ENCODE assay signal across 22 cellular contexts in genomic region chr17:32297860-32298259, GRCh38. TPM values are rescaled to one million over a fixed set of nuclear protein-coding genes. Genes with fewer than 3 reads are reported as not detected.
"Had no signal": no experiment of that assay in that cellular context is flagged by ENCODE, and none has a peak within 500 bp of the region (broad histone marks: within the 10 kb centered on the region; RNA-seq: fewer than 3 reads in every experiment).

No MANE protein-coding gene starts in this region.

- H3K9me3 ChIP-seq: body of pancreas had no signal

- DNase-seq: activated CD4-positive, CD25-positive, alpha-beta regulatory T cell; activated CD8-positive, alpha-beta T cell treated with anti-CD3 and anti-CD28 coated beads, Interleukin-2, amount 10 ng/mL, durations not matched to agents 7 days and 5 days; activated effector memory CD4-positive, alpha-beta T cell treated with Interleukin-2 at 50 U/mL for 16 hours; activated naive CD4-positive, alpha-beta T cell; activated T-cell treated with anti-CD3 and anti-CD28 coated beads, Interleukin-2, amount 50 U/mL, for 24 hours; aorta; body of pancreas; central memory CD4-positive, alpha-beta T cell; NCI-H1092; NCI-H1417; NCI-H1930; NCI-H2107; NCI-H510A treated with DMSO at 0.1 percent for 48 hours; NCI-H748 treated with DMSO at 0.1 percent for 48 hours; SIG-M5; T-helper 17 cell; T-helper 9 cell had no signal

- H3K27ac Mint-ChIP-seq: activated CD8-positive, alpha-beta T cell treated with anti-CD3 and anti-CD28 coated beads, Interleukin-2, amount 10 ng/mL, durations not matched to agents 7 days and 5 days; activated naive CD4-positive, alpha-beta T cell treated with anti-CD3 and anti-CD28 coated beads, Interleukin-2, amount 50 U/mL, for 24 hours; activated T-cell treated with anti-CD3 and anti-CD28 coated beads, Interleukin-2, amount 50 U/mL, for 24 hours; activated T-helper 1 cell treated with anti-CD3 and anti-CD28 coated beads, Interleukin-12 subunit alpha, Interleukin-12 subunit beta, Interleukin-2, Interleukin-4 antibody, amounts not matched to agents 30 ng/mL and 10 ng/mL and 1 ng/mL, durations not matched to agents 14 hours and 24 hours and 36 hours; T-helper 17 cell had no signal

- H3K9me3 Mint-ChIP-seq: activated naive CD4-positive, alpha-beta T cell treated with anti-CD3 and anti-CD28 coated beads, Interleukin-2, amount 50 U/mL, for 24 hours; activated T-cell treated with anti-CD3 and anti-CD28 coated beads, Interleukin-2, amount 50 U/mL, for 24 hours; activated T-helper 1 cell treated with anti-CD3 and anti-CD28 coated beads, Interleukin-12 subunit alpha, Interleukin-12 subunit beta, Interleukin-2, Interleukin-4 antibody, amounts not matched to agents 30 ng/mL and 10 ng/mL and 1 ng/mL, durations not matched to agents 14 hours and 24 hours and 36 hours had no signal

- H3K27ac ChIP-seq: body of pancreas, coronary artery had no signal

- H3K4me3 Mint-ChIP-seq: activated CD8-positive, alpha-beta T cell treated with anti-CD3 and anti-CD28 coated beads, Interleukin-2, amount 10 ng/mL, durations not matched to agents 7 days and 5 days; activated naive CD4-positive, alpha-beta T cell treated with anti-CD3 and anti-CD28 coated beads, Interleukin-2, amount 50 U/mL, for 24 hours; activated T-cell treated with anti-CD3 and anti-CD28 coated beads, Interleukin-2, amount 50 U/mL, for 24 hours; activated T-helper 1 cell treated with anti-CD3 and anti-CD28 coated beads, Interleukin-12 subunit alpha, Interleukin-12 subunit beta, Interleukin-2, Interleukin-4 antibody, amounts not matched to agents 30 ng/mL and 10 ng/mL and 1 ng/mL, durations not matched to agents 14 hours and 24 hours and 36 hours; T-helper 17 cell had no signal

- FAIRE-seq: bronchial epithelial cell had no signal

- ATAC-seq: activated CD8-positive, alpha-beta T cell treated with anti-CD3 and anti-CD28 coated beads, Interleukin-2, amount 10 ng/mL, durations not matched to agents 7 days and 5 days; body of pancreas; T-helper 17 cell had no signal

- H3K27me3 Mint-ChIP-seq: activated naive CD4-positive, alpha-beta T cell treated with anti-CD3 and anti-CD28 coated beads, Interleukin-2, amount 50 U/mL, for 24 hours; activated T-cell treated with anti-CD3 and anti-CD28 coated beads, Interleukin-2, amount 50 U/mL, for 24 hours; T-helper 17 cell had no signal

- H3K27me3 ChIP-seq: body of pancreas had no signal

- H3K36me3 Mint-ChIP-seq: activated naive CD4-positive, alpha-beta T cell treated with anti-CD3 and anti-CD28 coated beads, Interleukin-2, amount 50 U/mL, for 24 hours had no signal

- H3K4me3 ChIP-seq: body of pancreas, coronary artery had no signal

- H3K4me1 Mint-ChIP-seq: activated naive CD4-positive, alpha-beta T cell treated with anti-CD3 and anti-CD28 coated beads, Interleukin-2, amount 50 U/mL, for 24 hours; T-helper 17 cell had no signal

RNA-seq across cellular contexts. Expression of gene RHBDL3, which starts 32.2 kb away (rescaled TPM):
- total RNA-seq: bronchial epithelial cell, MCF 10A had no signal
- polyA plus RNA-seq: aorta had no signal
